ENCODE assay signal across 1 cellular context in the genomic region with DNA sequence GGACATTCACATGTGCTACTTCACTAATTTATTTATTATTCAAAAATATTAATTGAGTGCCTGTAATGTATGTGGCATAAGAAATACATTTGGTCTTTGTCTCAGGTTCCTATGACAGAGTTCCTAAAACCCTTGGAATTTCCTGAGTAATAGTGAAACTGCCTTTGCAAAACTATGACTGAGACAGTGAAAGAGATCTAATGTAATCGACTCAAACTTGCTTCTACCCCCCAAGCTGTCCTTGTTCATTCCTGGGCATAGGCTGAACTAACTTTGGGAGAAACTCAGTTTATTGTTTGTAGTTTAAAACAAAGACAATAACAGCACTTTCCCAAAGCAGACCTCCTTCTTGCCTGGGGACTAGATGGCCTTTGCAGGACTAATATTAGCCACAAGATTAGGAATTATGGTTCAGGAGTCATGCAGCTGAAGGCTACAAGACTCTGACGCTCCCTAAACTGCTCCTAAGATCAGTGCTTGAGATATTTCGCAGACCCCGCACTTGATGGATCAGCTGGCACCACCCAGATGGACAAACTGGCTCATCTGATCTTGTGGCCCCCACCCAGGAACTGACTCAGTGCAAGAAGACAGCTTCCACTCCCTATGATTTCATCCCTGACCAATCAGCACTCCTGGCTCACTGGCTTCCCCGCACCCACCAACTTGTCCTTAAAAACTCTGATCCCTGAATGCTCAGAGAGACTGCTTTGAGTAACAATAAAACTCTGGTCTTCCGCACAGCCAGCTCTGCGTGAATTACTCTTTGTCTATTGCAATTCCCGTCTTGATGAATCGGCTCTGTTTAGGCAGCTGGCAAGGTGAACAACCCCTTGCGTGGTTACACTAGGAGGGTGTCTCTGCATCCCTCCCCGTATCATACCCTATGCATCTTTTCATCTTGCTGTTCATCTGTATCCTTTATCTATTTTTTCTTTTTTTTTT.
TF ChIP-seq lines count a peak whose summit lies in the region.

No MANE protein-coding gene starts in this region.

TF ChIP-seq in K562, 482 proteins besides CTCF, POLR2A, EP300 and RAD21 (continues in another document):
- peak in 1 of 2 experiments; percentile 57; a peak in 2 of 4 replicates for TF ChIP-seq MAZ (CRISPR knock-in tag; conservative IDR thresholded peaks at IDR 0.05 in 1 of 2, IDR thresholded peaks at IDR 0.05 in 1 of 2)
- 0 out of 2 replicates have a peak, but pooled peaks have one; percentile 31 for TF ChIP-seq ERF (CRISPR knock-in tag; IDR thresholded peaks at IDR 0.05)
- no peak for TF ChIP-seq NR2C2 (CRISPR knock-in tag; IDR thresholded peaks at IDR 0.05)
- peak; percentile 23; the same call in 1 of the 2 replicates for TF ChIP-seq NR2C2 (tag; IDR thresholded peaks at IDR 0.05)
- no peak for TF ChIP-seq RBM22 (IDR thresholded peaks at IDR 0.05; ENCODE audit: low read depth, low read length, poor library complexity, severe bottlenecking)
- TF ChIP-seq JUND (IDR thresholded peaks at IDR 0.05; ENCODE audit: borderline replicate concordance, low read depth, low read length): peak; percentile 75
- peak; percentile 61; the same call in 2 of the 3 replicates for TF ChIP-seq JUND (tag; IDR thresholded peaks at IDR 0.05; ENCODE audit: borderline replicate concordance, low read depth, low read length)
- TF ChIP-seq MEF2D (tag; conservative IDR thresholded peaks at IDR 0.05; ENCODE audit: low read depth): no peak
- no peak for TF ChIP-seq MTA1 (IDR thresholded peaks at IDR 0.05; ENCODE audit: borderline replicate concordance)
- TF ChIP-seq NRF1 (conservative IDR thresholded peaks at IDR 0.05 in 1 of 2, IDR thresholded peaks at IDR 0.05 in 1 of 2): 0 out of 4 replicates have a peak, but pooled peaks of 1 of the 2 experiments have one; percentile 15
- peak; percentile 64; the same call in 1 of the 2 replicates for TF ChIP-seq NFRKB (IDR thresholded peaks at IDR 0.05; ENCODE audit: low read depth)
- peak; percentile 54; the same call in 1 of the 2 replicates for TF ChIP-seq ARID1B (IDR thresholded peaks at IDR 0.05)
- TF ChIP-seq ADNP (tag; IDR thresholded peaks at IDR 0.05): no peak
- TF ChIP-seq ZNF311 (CRISPR knock-in tag; IDR thresholded peaks at IDR 0.05): no peak
- peak; percentile 76; the same call in 1 of the 2 replicates for TF ChIP-seq JUN (IDR thresholded peaks at IDR 0.05; ENCODE audit: borderline replicate concordance, low read depth, low read length)
- TF ChIP-seq JUN (CRISPR knock-in tag; IDR thresholded peaks at IDR 0.05; ENCODE audit: borderline replicate concordance): no peak
- peak; percentile 21; the same call in 1 of the 2 replicates for TF ChIP-seq SMARCA5 (IDR thresholded peaks at IDR 0.05)
- TF ChIP-seq FOSL1 (tag; conservative IDR thresholded peaks at IDR 0.05): peak; percentile 86
- TF ChIP-seq SMARCA4 (IDR thresholded peaks at IDR 0.05): peak; percentile 34; the same call in 1 of the 2 replicates
- TF ChIP-seq, protein P1, sequence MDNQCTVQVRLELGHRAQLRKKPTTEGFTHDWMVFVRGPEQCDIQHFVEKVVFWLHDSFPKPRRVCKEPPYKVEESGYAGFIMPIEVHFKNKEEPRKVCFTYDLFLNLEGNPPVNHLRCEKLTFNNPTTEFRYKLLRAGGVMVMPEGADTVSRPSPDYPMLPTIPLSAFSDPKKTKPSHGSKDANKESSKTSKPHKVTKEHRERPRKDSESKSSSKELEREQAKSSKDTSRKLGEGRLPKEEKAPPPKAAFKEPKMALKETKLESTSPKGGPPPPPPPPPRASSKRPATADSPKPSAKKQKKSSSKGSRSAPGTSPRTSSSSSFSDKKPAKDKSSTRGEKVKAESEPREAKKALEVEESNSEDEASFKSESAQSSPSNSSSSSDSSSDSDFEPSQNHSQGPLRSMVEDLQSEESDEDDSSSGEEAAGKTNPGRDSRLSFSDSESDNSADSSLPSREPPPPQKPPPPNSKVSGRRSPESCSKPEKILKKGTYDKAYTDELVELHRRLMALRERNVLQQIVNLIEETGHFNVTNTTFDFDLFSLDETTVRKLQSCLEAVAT (IDR thresholded peaks at IDR 0.05): peak; percentile 37 to 73; a peak in 1 of 4 replicates
- 0 out of 2 replicates have a peak, but pooled peaks have one; percentile 27 for TF ChIP-seq CXXC5 (CRISPR knock-in tag; IDR thresholded peaks at IDR 0.05)
- TF ChIP-seq, protein P2, sequence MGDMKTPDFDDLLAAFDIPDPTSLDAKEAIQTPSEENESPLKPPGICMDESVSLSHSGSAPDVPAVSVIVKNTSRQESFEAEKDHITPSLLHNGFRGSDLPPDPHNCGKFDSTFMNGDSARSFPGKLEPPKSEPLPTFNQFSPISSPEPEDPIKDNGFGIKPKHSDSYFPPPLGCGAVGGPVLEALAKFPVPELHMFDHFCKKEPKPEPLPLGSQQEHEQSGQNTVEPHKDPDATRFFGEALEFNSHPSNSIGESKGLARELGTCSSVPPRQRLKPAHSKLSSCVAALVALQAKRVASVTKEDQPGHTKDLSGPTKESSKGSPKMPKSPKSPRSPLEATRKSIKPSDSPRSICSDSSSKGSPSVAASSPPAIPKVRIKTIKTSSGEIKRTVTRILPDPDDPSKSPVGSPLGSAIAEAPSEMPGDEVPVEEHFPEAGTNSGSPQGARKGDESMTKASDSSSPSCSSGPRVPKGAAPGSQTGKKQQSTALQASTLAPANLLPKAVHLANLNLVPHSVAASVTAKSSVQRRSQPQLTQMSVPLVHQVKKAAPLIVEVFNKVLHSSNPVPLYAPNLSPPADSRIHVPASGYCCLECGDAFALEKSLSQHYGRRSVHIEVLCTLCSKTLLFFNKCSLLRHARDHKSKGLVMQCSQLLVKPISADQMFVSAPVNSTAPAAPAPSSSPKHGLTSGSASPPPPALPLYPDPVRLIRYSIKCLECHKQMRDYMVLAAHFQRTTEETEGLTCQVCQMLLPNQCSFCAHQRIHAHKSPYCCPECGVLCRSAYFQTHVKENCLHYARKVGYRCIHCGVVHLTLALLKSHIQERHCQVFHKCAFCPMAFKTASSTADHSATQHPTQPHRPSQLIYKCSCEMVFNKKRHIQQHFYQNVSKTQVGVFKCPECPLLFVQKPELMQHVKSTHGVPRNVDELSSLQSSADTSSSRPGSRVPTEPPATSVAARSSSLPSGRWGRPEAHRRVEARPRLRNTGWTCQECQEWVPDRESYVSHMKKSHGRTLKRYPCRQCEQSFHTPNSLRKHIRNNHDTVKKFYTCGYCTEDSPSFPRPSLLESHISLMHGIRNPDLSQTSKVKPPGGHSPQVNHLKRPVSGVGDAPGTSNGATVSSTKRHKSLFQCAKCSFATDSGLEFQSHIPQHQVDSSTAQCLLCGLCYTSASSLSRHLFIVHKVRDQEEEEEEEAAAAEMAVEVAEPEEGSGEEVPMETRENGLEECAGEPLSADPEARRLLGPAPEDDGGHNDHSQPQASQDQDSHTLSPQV (IDR thresholded peaks at IDR 0.05): peak; percentile 44
- TF ChIP-seq, protein P3, sequence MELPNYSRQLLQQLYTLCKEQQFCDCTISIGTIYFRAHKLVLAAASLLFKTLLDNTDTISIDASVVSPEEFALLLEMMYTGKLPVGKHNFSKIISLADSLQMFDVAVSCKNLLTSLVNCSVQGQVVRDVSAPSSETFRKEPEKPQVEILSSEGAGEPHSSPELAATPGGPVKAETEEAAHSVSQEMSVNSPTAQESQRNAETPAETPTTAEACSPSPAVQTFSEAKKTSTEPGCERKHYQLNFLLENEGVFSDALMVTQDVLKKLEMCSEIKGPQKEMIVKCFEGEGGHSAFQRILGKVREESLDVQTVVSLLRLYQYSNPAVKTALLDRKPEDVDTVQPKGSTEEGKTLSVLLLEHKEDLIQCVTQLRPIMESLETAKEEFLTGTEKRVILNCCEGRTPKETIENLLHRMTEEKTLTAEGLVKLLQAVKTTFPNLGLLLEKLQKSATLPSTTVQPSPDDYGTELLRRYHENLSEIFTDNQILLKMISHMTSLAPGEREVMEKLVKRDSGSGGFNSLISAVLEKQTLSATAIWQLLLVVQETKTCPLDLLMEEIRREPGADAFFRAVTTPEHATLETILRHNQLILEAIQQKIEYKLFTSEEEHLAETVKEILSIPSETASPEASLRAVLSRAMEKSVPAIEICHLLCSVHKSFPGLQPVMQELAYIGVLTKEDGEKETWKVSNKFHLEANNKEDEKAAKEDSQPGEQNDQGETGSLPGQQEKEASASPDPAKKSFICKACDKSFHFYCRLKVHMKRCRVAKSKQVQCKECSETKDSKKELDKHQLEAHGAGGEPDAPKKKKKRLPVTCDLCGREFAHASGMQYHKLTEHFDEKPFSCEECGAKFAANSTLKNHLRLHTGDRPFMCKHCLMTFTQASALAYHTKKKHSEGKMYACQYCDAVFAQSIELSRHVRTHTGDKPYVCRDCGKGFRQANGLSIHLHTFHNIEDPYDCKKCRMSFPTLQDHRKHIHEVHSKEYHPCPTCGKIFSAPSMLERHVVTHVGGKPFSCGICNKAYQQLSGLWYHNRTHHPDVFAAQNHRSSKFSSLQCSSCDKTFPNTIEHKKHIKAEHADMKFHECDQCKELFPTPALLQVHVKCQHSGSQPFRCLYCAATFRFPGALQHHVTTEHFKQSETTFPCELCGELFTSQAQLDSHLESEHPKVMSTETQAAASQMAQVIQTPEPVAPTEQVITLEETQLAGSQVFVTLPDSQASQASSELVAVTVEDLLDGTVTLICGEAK (IDR thresholded peaks at IDR 0.05): 0 out of 2 replicates have a peak, but pooled peaks have one; percentile 12
- TF ChIP-seq, protein P3 (CRISPR knock-in tag; IDR thresholded peaks at IDR 0.05): no peak
- peak; percentile 24; the same call in 1 of the 2 replicates for TF ChIP-seq SOX6 (IDR thresholded peaks at IDR 0.05)
- TF ChIP-seq, protein P4, sequence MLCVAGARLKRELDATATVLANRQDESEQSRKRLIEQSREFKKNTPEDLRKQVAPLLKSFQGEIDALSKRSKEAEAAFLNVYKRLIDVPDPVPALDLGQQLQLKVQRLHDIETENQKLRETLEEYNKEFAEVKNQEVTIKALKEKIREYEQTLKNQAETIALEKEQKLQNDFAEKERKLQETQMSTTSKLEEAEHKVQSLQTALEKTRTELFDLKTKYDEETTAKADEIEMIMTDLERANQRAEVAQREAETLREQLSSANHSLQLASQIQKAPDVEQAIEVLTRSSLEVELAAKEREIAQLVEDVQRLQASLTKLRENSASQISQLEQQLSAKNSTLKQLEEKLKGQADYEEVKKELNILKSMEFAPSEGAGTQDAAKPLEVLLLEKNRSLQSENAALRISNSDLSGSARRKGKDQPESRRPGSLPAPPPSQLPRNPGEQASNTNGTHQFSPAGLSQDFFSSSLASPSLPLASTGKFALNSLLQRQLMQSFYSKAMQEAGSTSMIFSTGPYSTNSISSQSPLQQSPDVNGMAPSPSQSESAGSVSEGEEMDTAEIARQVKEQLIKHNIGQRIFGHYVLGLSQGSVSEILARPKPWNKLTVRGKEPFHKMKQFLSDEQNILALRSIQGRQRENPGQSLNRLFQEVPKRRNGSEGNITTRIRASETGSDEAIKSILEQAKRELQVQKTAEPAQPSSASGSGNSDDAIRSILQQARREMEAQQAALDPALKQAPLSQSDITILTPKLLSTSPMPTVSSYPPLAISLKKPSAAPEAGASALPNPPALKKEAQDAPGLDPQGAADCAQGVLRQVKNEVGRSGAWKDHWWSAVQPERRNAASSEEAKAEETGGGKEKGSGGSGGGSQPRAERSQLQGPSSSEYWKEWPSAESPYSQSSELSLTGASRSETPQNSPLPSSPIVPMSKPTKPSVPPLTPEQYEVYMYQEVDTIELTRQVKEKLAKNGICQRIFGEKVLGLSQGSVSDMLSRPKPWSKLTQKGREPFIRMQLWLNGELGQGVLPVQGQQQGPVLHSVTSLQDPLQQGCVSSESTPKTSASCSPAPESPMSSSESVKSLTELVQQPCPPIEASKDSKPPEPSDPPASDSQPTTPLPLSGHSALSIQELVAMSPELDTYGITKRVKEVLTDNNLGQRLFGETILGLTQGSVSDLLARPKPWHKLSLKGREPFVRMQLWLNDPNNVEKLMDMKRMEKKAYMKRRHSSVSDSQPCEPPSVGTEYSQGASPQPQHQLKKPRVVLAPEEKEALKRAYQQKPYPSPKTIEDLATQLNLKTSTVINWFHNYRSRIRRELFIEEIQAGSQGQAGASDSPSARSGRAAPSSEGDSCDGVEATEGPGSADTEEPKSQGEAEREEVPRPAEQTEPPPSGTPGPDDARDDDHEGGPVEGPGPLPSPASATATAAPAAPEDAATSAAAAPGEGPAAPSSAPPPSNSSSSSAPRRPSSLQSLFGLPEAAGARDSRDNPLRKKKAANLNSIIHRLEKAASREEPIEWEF (CRISPR knock-in tag; IDR thresholded peaks at IDR 0.05): 0 out of 2 replicates have a peak, but pooled peaks have one; percentile 54
- TF ChIP-seq ATF1 (CRISPR knock-in tag; IDR thresholded peaks at IDR 0.05): no peak
- TF ChIP-seq ATF1 (tag; IDR thresholded peaks at IDR 0.05): 0 out of 2 replicates have a peak, but pooled peaks have one; percentile 23
- peak; percentile 47; the same call in 1 of the 2 replicates for TF ChIP-seq SUPT5H (IDR thresholded peaks at IDR 0.05)
- 0 out of 4 replicates have a peak, but pooled peaks of 1 of the 2 experiments have one; percentile 24 for TF ChIP-seq SRF (CRISPR knock-in tag; IDR thresholded peaks at IDR 0.05)
- TF ChIP-seq, protein P5, sequence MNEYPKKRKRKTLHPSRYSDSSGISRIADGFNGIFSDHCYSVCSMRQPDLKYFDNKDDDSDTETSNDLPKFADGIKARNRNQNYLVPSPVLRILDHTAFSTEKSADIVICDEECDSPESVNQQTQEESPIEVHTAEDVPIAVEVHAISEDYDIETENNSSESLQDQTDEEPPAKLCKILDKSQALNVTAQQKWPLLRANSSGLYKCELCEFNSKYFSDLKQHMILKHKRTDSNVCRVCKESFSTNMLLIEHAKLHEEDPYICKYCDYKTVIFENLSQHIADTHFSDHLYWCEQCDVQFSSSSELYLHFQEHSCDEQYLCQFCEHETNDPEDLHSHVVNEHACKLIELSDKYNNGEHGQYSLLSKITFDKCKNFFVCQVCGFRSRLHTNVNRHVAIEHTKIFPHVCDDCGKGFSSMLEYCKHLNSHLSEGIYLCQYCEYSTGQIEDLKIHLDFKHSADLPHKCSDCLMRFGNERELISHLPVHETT (CRISPR knock-in tag; conservative IDR thresholded peaks at IDR 0.05 in 1 of 2, IDR thresholded peaks at IDR 0.05 in 1 of 2): 0 out of 4 replicates have a peak, but pooled peaks of 1 of the 2 experiments have one; percentile 63
